ENCODE assay signal across 8 cellular contexts in genomic region chr12:45989857-45990467, GRCh38. TPM values are rescaled to one million over a fixed set of nuclear protein-coding genes. Genes with fewer than 3 reads are reported as not detected.
DNase-seq lines count a peak whose midpoint lies in the region; ATAC-seq and TF ChIP-seq lines count a peak whose summit lies in the region.

No MANE protein-coding gene starts in this region.

- TF ChIP-seq CTCF in 22Rv1 (IDR thresholded peaks at IDR 0.05) (no peak), natural killer cell (IDR thresholded peaks at IDR 0.05) (no peak), stomach (IDR thresholded peaks at IDR 0.05) (no peak)

- H3K36me3 Mint-ChIP-seq in natural killer cell = no peaks in the 10 kb centered on the region

- DNase-seq in NCI-H524 (lab: John Stamatoyannopoulos, UW) (peak; percentile 53 to 67), natural killer cell (peak; percentile 56), stomach (peak; percentile 51)
- peak; percentile 79 for DNase-seq in activated CD8-positive, alpha-beta memory T cell treated with anti-CD3 and anti-CD28 coated beads, Interleukin-2, amount 50 U/mL, for 48 hours

- no peak for TF ChIP-seq EP300 in stomach (IDR thresholded peaks at IDR 0.05)

- peak overlapping the region; percentile 66 to 87 (median 79) for H3K4me3 ChIP-seq in stomach

- no peaks in the 10 kb centered on the region for H3K9me3 ChIP-seq in stomach

- TF ChIP-seq POLR2A in stomach (IDR thresholded peaks at IDR 0.05) = no peak

- no peaks in the 10 kb centered on the region for H3K27me3 ChIP-seq in stomach

- peaks cover 56 to 59% of the 10 kb centered on the region in 2 donors for H3K4me1 Mint-ChIP-seq in natural killer cell

- H3K4me1 ChIP-seq in stomach = peaks cover 33 to 55% (median 39%) of the 10 kb centered on the region in 4 donors

- H3K36me3 ChIP-seq in stomach = peaks cover 0 to 4% (median 0%) of the 10 kb centered on the region in 4 donors

- intact Hi-C loops in natural killer cell (cut with micrococcal nuclease) = loop anchor here (1.0 to 5.0 kb wide), 6 partner anchors 111 to 1717 kb away; partner anchors contain the start of gene RPAP3
- intact Hi-C loops in stomach (cut with DNase I; ENCODE audit: low total_unique reads) = no loop called here

- ATAC-seq in GM18511 (IDR thresholded peaks at IDR 0.05; ENCODE audit: unreplicated experiment) (peak; percentile 36), HG03025 (IDR thresholded peaks at IDR 0.05; ENCODE audit: low FRiP score, unreplicated experiment) (peak; percentile 28), esophagus mucosa (peak; percentile 35), natural killer cell (peak; percentile 10 to 33 (median 20))

- 0 to 1% (median 1%) methylated on average over 21 to 61 of the region's 61 CpGs for WGBS in stomach, 5 donors

- H3K27me3 Mint-ChIP-seq in natural killer cell (ENCODE audit: low read depth in 2 of 2) = peaks cover 0 to 2% of the 10 kb centered on the region in 2 donors

- H3K27ac Mint-ChIP-seq in natural killer cell = peak overlapping the region; percentile 98

- H3K4me3 Mint-ChIP-seq in natural killer cell = peak overlapping the region; percentile 96

- peak overlapping the region; percentile 100 for H3K27ac ChIP-seq in 22Rv1
- H3K27ac ChIP-seq in stomach = peak overlapping the region; percentile 95 to 100 (median 99)

- no peaks in the 10 kb centered on the region for H3K9me3 Mint-ChIP-seq in natural killer cell

RNA-seq across cellular contexts. Expression of gene SCAF11, which starts 0.4 kb away (rescaled TPM):
- total RNA-seq in esophagus mucosa (64.8 TPM), natural killer cell (100 to 1,000 TPM; 208 to 232 (median 220) TPM), stomach (100 to 1,000 TPM in 4 of 5 donors, 10 to 100 TPM in 1; 80.8 to 246 (median 128) TPM)
- polyA plus RNA-seq in stomach = 10 to 100 TPM; 17.4 to 27.5 (median 20.5) TPM

Comparison
In these comparisons a context has a peak if more than half of its experiments do, and no peak if none do; other contexts are left out.
1. Peak in every context shown above with its lines: DNase-seq, ATAC-seq, H3K4me3 ChIP-seq and H3K27ac ChIP-seq.